Comparison of ENCODE assay signal across 1 cellular context in the genomic region with DNA sequence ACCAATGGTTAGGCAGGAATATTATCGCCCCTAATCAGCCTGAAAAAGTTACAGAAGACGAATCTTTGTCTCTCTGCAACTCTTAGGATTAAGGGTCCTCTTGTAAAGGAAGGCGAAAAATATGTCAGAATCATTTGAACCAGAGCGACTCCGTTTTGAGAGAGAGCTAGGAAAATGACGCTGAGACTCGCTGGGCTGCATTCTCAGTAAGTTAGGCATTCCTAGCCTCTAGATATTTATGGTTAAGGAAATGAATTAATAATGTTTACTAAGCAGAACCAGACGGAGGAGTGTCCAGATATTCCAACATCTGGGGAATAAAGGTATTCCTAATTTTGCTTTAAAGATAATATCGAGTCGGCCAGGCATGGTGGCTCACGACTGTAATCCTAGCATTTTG.
TF ChIP-seq lines count a peak whose summit lies in the region.

No MANE protein-coding gene starts in this region.

TF ChIP-seq in K562, 482 proteins besides CTCF, POLR2A, EP300 and RAD21 (continued from another document):
- TF ChIP-seq, protein P1, sequence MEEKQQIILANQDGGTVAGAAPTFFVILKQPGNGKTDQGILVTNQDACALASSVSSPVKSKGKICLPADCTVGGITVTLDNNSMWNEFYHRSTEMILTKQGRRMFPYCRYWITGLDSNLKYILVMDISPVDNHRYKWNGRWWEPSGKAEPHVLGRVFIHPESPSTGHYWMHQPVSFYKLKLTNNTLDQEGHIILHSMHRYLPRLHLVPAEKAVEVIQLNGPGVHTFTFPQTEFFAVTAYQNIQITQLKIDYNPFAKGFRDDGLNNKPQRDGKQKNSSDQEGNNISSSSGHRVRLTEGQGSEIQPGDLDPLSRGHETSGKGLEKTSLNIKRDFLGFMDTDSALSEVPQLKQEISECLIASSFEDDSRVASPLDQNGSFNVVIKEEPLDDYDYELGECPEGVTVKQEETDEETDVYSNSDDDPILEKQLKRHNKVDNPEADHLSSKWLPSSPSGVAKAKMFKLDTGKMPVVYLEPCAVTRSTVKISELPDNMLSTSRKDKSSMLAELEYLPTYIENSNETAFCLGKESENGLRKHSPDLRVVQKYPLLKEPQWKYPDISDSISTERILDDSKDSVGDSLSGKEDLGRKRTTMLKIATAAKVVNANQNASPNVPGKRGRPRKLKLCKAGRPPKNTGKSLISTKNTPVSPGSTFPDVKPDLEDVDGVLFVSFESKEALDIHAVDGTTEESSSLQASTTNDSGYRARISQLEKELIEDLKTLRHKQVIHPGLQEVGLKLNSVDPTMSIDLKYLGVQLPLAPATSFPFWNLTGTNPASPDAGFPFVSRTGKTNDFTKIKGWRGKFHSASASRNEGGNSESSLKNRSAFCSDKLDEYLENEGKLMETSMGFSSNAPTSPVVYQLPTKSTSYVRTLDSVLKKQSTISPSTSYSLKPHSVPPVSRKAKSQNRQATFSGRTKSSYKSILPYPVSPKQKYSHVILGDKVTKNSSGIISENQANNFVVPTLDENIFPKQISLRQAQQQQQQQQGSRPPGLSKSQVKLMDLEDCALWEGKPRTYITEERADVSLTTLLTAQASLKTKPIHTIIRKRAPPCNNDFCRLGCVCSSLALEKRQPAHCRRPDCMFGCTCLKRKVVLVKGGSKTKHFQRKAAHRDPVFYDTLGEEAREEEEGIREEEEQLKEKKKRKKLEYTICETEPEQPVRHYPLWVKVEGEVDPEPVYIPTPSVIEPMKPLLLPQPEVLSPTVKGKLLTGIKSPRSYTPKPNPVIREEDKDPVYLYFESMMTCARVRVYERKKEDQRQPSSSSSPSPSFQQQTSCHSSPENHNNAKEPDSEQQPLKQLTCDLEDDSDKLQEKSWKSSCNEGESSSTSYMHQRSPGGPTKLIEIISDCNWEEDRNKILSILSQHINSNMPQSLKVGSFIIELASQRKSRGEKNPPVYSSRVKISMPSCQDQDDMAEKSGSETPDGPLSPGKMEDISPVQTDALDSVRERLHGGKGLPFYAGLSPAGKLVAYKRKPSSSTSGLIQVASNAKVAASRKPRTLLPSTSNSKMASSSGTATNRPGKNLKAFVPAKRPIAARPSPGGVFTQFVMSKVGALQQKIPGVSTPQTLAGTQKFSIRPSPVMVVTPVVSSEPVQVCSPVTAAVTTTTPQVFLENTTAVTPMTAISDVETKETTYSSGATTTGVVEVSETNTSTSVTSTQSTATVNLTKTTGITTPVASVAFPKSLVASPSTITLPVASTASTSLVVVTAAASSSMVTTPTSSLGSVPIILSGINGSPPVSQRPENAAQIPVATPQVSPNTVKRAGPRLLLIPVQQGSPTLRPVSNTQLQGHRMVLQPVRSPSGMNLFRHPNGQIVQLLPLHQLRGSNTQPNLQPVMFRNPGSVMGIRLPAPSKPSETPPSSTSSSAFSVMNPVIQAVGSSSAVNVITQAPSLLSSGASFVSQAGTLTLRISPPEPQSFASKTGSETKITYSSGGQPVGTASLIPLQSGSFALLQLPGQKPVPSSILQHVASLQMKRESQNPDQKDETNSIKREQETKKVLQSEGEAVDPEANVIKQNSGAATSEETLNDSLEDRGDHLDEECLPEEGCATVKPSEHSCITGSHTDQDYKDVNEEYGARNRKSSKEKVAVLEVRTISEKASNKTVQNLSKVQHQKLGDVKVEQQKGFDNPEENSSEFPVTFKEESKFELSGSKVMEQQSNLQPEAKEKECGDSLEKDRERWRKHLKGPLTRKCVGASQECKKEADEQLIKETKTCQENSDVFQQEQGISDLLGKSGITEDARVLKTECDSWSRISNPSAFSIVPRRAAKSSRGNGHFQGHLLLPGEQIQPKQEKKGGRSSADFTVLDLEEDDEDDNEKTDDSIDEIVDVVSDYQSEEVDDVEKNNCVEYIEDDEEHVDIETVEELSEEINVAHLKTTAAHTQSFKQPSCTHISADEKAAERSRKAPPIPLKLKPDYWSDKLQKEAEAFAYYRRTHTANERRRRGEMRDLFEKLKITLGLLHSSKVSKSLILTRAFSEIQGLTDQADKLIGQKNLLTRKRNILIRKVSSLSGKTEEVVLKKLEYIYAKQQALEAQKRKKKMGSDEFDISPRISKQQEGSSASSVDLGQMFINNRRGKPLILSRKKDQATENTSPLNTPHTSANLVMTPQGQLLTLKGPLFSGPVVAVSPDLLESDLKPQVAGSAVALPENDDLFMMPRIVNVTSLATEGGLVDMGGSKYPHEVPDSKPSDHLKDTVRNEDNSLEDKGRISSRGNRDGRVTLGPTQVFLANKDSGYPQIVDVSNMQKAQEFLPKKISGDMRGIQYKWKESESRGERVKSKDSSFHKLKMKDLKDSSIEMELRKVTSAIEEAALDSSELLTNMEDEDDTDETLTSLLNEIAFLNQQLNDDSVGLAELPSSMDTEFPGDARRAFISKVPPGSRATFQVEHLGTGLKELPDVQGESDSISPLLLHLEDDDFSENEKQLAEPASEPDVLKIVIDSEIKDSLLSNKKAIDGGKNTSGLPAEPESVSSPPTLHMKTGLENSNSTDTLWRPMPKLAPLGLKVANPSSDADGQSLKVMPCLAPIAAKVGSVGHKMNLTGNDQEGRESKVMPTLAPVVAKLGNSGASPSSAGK (IDR thresholded peaks at IDR 0.05): no peak
